Comparison of ENCODE assay signal across 8 cellular contexts in the genomic region with DNA sequence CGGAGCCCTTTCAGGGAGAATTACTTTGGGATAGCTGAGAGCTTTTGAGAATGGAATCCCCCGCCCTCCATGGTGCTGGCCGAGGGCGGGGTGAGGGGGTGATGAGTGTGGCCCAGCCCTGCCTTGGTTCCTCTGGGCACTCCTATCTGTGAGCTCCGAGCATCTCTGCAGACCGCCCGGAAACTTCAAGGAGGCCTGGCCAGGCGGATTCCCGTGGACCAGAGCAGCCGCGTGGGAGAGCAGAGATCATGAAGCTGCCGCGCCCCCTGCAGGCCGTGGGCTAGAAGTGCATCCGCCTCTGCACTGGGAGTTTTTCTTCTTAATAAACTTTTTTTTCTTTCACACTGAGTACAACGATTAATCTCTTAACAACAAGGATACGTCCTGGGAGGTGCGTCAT.
A peak's percentile ranks its signal among the peaks of the same experiment; 100 is the strongest.
DNase-seq lines count a peak whose midpoint lies in the region; ATAC-seq, FAIRE-seq and TF ChIP-seq lines count a peak whose summit lies in the region.

No MANE protein-coding gene starts in this region.

- TF ChIP-seq CTCF in astrocyte (IDR thresholded peaks at IDR 0.05; ENCODE audit: insufficient read depth, low read depth, low read length) (peak; percentile 40), mucosa of descending colon (IDR thresholded peaks at IDR 0.05) (peak; percentile 80), osteoblast (IDR thresholded peaks at IDR 0.05; ENCODE audit: extremely low read depth, low read depth, low read length) (no peak)

- H3K27me3 Mint-ChIP-seq in activated CD4-positive, alpha-beta T cell treated with anti-CD3 and anti-CD28 coated beads, Interleukin-2, amount 10 ng/mL, durations not matched to agents 7 days and 5 days = no peaks in the 10 kb centered on the region
- peaks cover 27% of the 10 kb centered on the region for H3K27me3 Mint-ChIP-seq in astrocyte (ENCODE audit: low read depth, unreplicated experiment)

- no peaks in the 10 kb centered on the region for H3K27me3 ChIP-seq in Karpas-422 (ENCODE audit: low read length)
- H3K27me3 ChIP-seq in astrocyte (ENCODE audit: insufficient read depth, low read length) = no peaks in the 10 kb centered on the region
- H3K27me3 ChIP-seq in osteoblast (ENCODE audit: insufficient read depth, low read length) = no peaks in the 10 kb centered on the region

- no peaks in the 10 kb centered on the region for H3K36me3 ChIP-seq in Karpas-422 (ENCODE audit: insufficient read depth, low read length)
- no peaks in the 10 kb centered on the region for H3K36me3 ChIP-seq in astrocyte (ENCODE audit: insufficient read depth, low read length)
- no peaks in the 10 kb centered on the region for H3K36me3 ChIP-seq in mucosa of descending colon (ENCODE audit: low read depth)
- no peaks in the 10 kb centered on the region for H3K36me3 ChIP-seq in osteoblast (ENCODE audit: insufficient read depth, low read length)

- H3K9me3 ChIP-seq in Karpas-422 (ENCODE audit: low read length) = no peaks in the 10 kb centered on the region
- H3K9me3 ChIP-seq in astrocyte (ENCODE audit: insufficient read depth, low read depth, low read length) = peaks cover 5% of the 10 kb centered on the region
- no peaks in the 10 kb centered on the region for H3K9me3 ChIP-seq in mucosa of descending colon
- no peaks in the 10 kb centered on the region for H3K9me3 ChIP-seq in osteoblast (ENCODE audit: low read depth, low read length)

- no peaks in the 10 kb centered on the region for H3K4me1 Mint-ChIP-seq in activated CD4-positive, alpha-beta T cell treated with anti-CD3 and anti-CD28 coated beads, Interleukin-2, amount 10 ng/mL, durations not matched to agents 7 days and 5 days
- H3K4me1 Mint-ChIP-seq in astrocyte (ENCODE audit: low read depth, unreplicated experiment) = no peaks in the 10 kb centered on the region

- H3K4me3 Mint-ChIP-seq in activated CD4-positive, alpha-beta T cell treated with anti-CD3 and anti-CD28 coated beads, Interleukin-2, amount 10 ng/mL, durations not matched to agents 7 days and 5 days = no peak overlapping the region
- no peak overlapping the region for H3K4me3 Mint-ChIP-seq in astrocyte (ENCODE audit: unreplicated experiment)

- no peak overlapping the region for H3K27ac Mint-ChIP-seq in activated CD4-positive, alpha-beta T cell treated with anti-CD3 and anti-CD28 coated beads, Interleukin-2, amount 10 ng/mL, durations not matched to agents 7 days and 5 days
- no peak overlapping the region for H3K27ac Mint-ChIP-seq in astrocyte (ENCODE audit: unreplicated experiment)

- FAIRE-seq in astrocyte (lab: Jason Lieb, UNC) = no peak

- POLR2A ChIA-PET in activated CD4-positive, alpha-beta T cell treated with anti-CD3 and anti-CD28 coated beads, Interleukin-2, amount 10 ng/mL, durations not matched to agents 7 days and 5 days (lab: Charles Lee) = no interaction called here

- no peaks in the 10 kb centered on the region for H3K9me3 Mint-ChIP-seq in activated CD4-positive, alpha-beta T cell treated with anti-CD3 and anti-CD28 coated beads, Interleukin-2, amount 10 ng/mL, durations not matched to agents 7 days and 5 days
- H3K9me3 Mint-ChIP-seq in astrocyte (ENCODE audit: unreplicated experiment) = no peaks in the 10 kb centered on the region

- H3K4me1 ChIP-seq in Karpas-422 (ENCODE audit: low read length) = no peaks in the 10 kb centered on the region
- no peaks in the 10 kb centered on the region for H3K4me1 ChIP-seq in astrocyte (ENCODE audit: insufficient read depth, low read length)
- H3K4me1 ChIP-seq in mucosa of descending colon (ENCODE audit: low read depth) = no peaks in the 10 kb centered on the region
- H3K4me1 ChIP-seq in osteoblast (ENCODE audit: insufficient read depth, low read length) = no peaks in the 10 kb centered on the region

- H3K27ac ChIP-seq in Karpas-422 (ENCODE audit: low read length) = no peak overlapping the region
- H3K27ac ChIP-seq in astrocyte (ENCODE audit: low read depth, low read length) = no peak overlapping the region
- no peak overlapping the region for H3K27ac ChIP-seq in osteoblast (ENCODE audit: low read depth, low read length)

- H2AFZ ChIP-seq in Karpas-422 (ENCODE audit: low read length) (no peak overlapping the region), astrocyte (ENCODE audit: low read depth, low read length) (no peak overlapping the region), osteoblast (ENCODE audit: low read length) (no peak overlapping the region)

- no peaks in the 10 kb centered on the region for H3K9me2 ChIP-seq in Karpas-422 (replicated peaks; ENCODE audit: insufficient read depth, low read length)

- DNase-seq in activated CD4-positive, alpha-beta T cell treated with anti-CD3 and anti-CD28 coated beads, Interleukin-2, amount 10 ng/mL, durations not matched to agents 7 days and 5 days = peak; percentile 13
- no peak for DNase-seq in activated CD4-positive, alpha-beta T cell treated with anti-CD3 and anti-CD28 coated beads for 1 hour
- peak; percentile 85 for DNase-seq in Karpas-422
- DNase-seq in astrocyte (ENCODE audit: low read depth) = no peak
- DNase-seq in mucosa of descending colon = peak; percentile 52 to 73 (median 70)
- DNase-seq in COR-L47 (lab: John Stamatoyannopoulos, UW) = no peak
- no peak for DNase-seq in osteoblast (ENCODE audit: insufficient read length, low spot score, missing footprints)
- DNase-seq in NCI-H1436 (lab: John Stamatoyannopoulos, UW) = no peak

- H3K4me2 ChIP-seq in Karpas-422 (ENCODE audit: low read depth, low read length, poor library complexity, severe bottlenecking) (no peak overlapping the region), astrocyte (ENCODE audit: low read length) (no peak overlapping the region), osteoblast (ENCODE audit: insufficient read depth, low read length) (no peak overlapping the region)

- H3K79me2 ChIP-seq in Karpas-422 (ENCODE audit: low read length) = no peaks in the 10 kb centered on the region
- H3K79me2 ChIP-seq in astrocyte (ENCODE audit: insufficient read depth, low read length) = no peaks in the 10 kb centered on the region
- H3K79me2 ChIP-seq in osteoblast (ENCODE audit: insufficient read depth, low read length) = no peaks in the 10 kb centered on the region

- H4K20me1 ChIP-seq in Karpas-422 (ENCODE audit: insufficient read depth, low read depth, low read length) = no peaks in the 10 kb centered on the region
- no peaks in the 10 kb centered on the region for H4K20me1 ChIP-seq in astrocyte (ENCODE audit: insufficient read depth, low read length)
- H4K20me1 ChIP-seq in osteoblast (ENCODE audit: insufficient read depth, low read length) = no peaks in the 10 kb centered on the region

- peak; percentile 91 for ATAC-seq in mucosa of descending colon

- CTCF ChIA-PET in activated CD4-positive, alpha-beta T cell treated with anti-CD3 and anti-CD28 coated beads, Interleukin-2, amount 10 ng/mL, durations not matched to agents 7 days and 5 days (lab: Charles Lee) = interaction anchor here (1.2 kb wide), 1 partner anchor 15 kb away, joined by 3 read pairs; no protein-coding TSS in a partner anchor

- intact Hi-C loops in mucosa of descending colon (cut with DNase I, micrococcal nuclease) = no loop called here

- H3K9ac ChIP-seq in Karpas-422 (ENCODE audit: low read length) (no peak overlapping the region), astrocyte (ENCODE audit: low read length) (no peak overlapping the region)

- no peak overlapping the region for H3K4me3 ChIP-seq in Karpas-422 (ENCODE audit: low read length)
- H3K4me3 ChIP-seq in astrocyte (ENCODE audit: insufficient read depth, low read depth, low read length) = no peak overlapping the region
- no peak overlapping the region for H3K4me3 ChIP-seq in mucosa of descending colon
- H3K4me3 ChIP-seq in osteoblast (ENCODE audit: insufficient read depth, low read length) = no peak overlapping the region

- no peaks in the 10 kb centered on the region for H3K36me3 Mint-ChIP-seq in activated CD4-positive, alpha-beta T cell treated with anti-CD3 and anti-CD28 coated beads, Interleukin-2, amount 10 ng/mL, durations not matched to agents 7 days and 5 days (ENCODE audit: low read depth)
- H3K36me3 Mint-ChIP-seq in astrocyte (ENCODE audit: low read depth, unreplicated experiment) = no peaks in the 10 kb centered on the region

Comparison
In these comparisons a context has a peak if more than half of its experiments do, and no peak if none do; other contexts are left out.
1. DNase-seq: peak in activated CD4-positive, alpha-beta T cell treated with anti-CD3 and anti-CD28 coated beads, Interleukin-2, amount 10 ng/mL, durations not matched to agents 7 days and 5 days (single experiment), Karpas-422 (single experiment) and mucosa of descending colon (3 of 3); none in activated CD4-positive, alpha-beta T cell treated with anti-CD3 and anti-CD28 coated beads for 1 hour (single experiment), astrocyte (single experiment), COR-L47 (single experiment), osteoblast (single experiment) and NCI-H1436 (single experiment).